Comparison of ENCODE assay signal across 1 cellular context in the genomic region with DNA sequence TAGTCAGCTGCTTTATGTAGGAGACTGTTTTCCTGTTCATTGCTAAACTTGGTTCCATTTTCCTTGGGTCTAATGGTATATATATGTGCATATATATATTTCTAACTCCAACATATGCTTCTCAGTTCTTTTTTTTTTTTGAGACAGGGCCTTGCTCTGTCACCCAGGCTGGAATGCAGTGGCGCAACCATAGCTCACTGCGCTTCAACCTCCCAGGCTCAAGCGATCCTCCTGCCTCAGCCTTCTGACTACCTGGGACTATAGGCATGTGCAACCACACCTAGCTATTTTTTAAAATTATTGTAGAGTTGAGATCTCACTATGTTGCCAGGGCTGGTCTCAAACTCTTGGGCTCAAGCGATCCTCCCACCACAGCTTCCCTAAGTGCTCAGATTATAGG.
TF ChIP-seq lines count a peak whose summit lies in the region.

No MANE protein-coding gene starts in this region.

TF ChIP-seq in HepG2, 621 proteins besides CTCF, POLR2A, EP300 and RAD21:
- TF ChIP-seq, protein P1, sequence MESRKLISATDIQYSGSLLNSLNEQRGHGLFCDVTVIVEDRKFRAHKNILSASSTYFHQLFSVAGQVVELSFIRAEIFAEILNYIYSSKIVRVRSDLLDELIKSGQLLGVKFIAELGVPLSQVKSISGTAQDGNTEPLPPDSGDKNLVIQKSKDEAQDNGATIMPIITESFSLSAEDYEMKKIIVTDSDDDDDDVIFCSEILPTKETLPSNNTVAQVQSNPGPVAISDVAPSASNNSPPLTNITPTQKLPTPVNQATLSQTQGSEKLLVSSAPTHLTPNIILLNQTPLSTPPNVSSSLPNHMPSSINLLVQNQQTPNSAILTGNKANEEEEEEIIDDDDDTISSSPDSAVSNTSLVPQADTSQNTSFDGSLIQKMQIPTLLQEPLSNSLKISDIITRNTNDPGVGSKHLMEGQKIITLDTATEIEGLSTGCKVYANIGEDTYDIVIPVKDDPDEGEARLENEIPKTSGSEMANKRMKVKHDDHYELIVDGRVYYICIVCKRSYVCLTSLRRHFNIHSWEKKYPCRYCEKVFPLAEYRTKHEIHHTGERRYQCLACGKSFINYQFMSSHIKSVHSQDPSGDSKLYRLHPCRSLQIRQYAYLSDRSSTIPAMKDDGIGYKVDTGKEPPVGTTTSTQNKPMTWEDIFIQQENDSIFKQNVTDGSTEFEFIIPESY (CRISPR knock-in tag; IDR thresholded peaks at IDR 0.05): peak; percentile 65; the same call in 1 of the 2 replicates
- TF ChIP-seq CC2D1A (CRISPR knock-in tag; IDR thresholded peaks at IDR 0.05) (no peak), HNRNPUL1 (IDR thresholded peaks at IDR 0.05; ENCODE audit: low read depth, low read length) (no peak), DBP (CRISPR knock-in tag; IDR thresholded peaks at IDR 0.05; ENCODE audit: not compliant biosample characterization) (no peak), SIX1 (CRISPR knock-in tag; IDR thresholded peaks at IDR 0.05; ENCODE audit: borderline replicate concordance) (no peak), KLF6 (CRISPR knock-in tag; IDR thresholded peaks at IDR 0.05) (no peak), ZNF770 (CRISPR knock-in tag; IDR thresholded peaks at IDR 0.05) (peak; percentile 40; the same call in 1 of the 2 replicates)
TF ChIP-seq in HepG2: peak in this region for 2.
